24 cellular contexts compared by ENCODE assay signal in genomic region chrX:26574208-26574607, GRCh38.
"Had no signal": no experiment of that assay in that cellular context is flagged by ENCODE, and none has a peak within 500 bp of the region (broad histone marks: within the 10 kb centered on the region; RNA-seq: fewer than 3 reads in every experiment).

No MANE protein-coding gene starts in this region.

- H3K27ac ChIP-seq: breast epithelium, PC-9 had no signal

- DNase-seq: activated B cell treated with CpG ODN at 0.5 μM for 24 hours; activated CD4-positive, alpha-beta T cell treated with anti-CD3 and anti-CD28 coated beads for 1 hour; activated CD4-positive, alpha-beta T cell treated with anti-CD3 and anti-CD28 coated beads, Interleukin-2, amount 10 ng/mL, durations not matched to agents 24 days and 14 days; activated CD4-positive, alpha-beta T cell treated with anti-CD3 and anti-CD28 coated beads, Interleukin-2, amount 50 U/mL, for 48 hours; activated CD8-positive, alpha-beta memory T cell treated with anti-CD3 and anti-CD28 coated beads for 24 hours; activated gamma-delta T cell; activated naive CD4-positive, alpha-beta T cell treated with anti-CD3 and anti-CD28 coated beads for 36 hours; activated T-cell treated with anti-CD3 and anti-CD28 coated beads, Interleukin-2, amount 50 U/mL, for 48 hours; amygdala; central memory CD4-positive, alpha-beta T cell; Karpas-422; MM.1S; NCI-H146; NCI-H187 treated with DMSO at 0.1 percent for 48 hours; NCI-H2081 treated with DMSO at 0.1 percent for 48 hours; NCI-H446; NCI-H524; PC-9; SIG-M5; T-helper 17 cell; T-helper 9 cell had no signal

- H3K36me3 ChIP-seq: breast epithelium had no signal

- H3K9me3 ChIP-seq: breast epithelium had no signal

- H3K27me3 ChIP-seq: breast epithelium had no signal

- H3K4me3 ChIP-seq: breast epithelium, K562, PC-9 had no signal

- H3K4me1 ChIP-seq: breast epithelium had no signal

- H3K4me2 ChIP-seq: PC-9 had no signal

- ATAC-seq: activated T-helper 17 cell treated with anti-CD3 and anti-CD28 coated beads, Interleukin-2, amount 50 U/mL, for 72 hours; K562; T-helper 17 cell had no signal

- H2AFZ ChIP-seq: PC-9 had no signal
